16 cellular contexts compared by ENCODE assay signal in genomic region chr17:77600346-77600745, GRCh38.
DNase-seq lines count a peak whose midpoint lies in the region; ATAC-seq and TF ChIP-seq lines count a peak whose summit lies in the region.
"Had no signal": no experiment of that assay in that cellular context is flagged by ENCODE, and none has a peak within 500 bp of the region (broad histone marks: within the 10 kb centered on the region; RNA-seq: fewer than 3 reads in every experiment).

No MANE protein-coding gene starts in this region.

- no peaks in the 10 kb centered on the region for H3K36me3 Mint-ChIP-seq in chondrocyte (ENCODE audit: low read depth)
- H3K36me3 Mint-ChIP-seq in endothelial cell (ENCODE audit: low read depth, unreplicated experiment), result no peaks in the 10 kb centered on the region
- H3K36me3 Mint-ChIP-seq in naive thymus-derived CD4-positive, alpha-beta T cell, result no peaks in the 10 kb centered on the region
- H3K36me3 Mint-ChIP-seq: CD4-positive, alpha-beta memory T cell had no signal

- H3K4me3 ChIP-seq in psoas muscle (no peak overlapping the region), thyroid gland (replicated peaks in 1 of 3) (no peak overlapping the region)
- no peak overlapping the region for H3K4me3 ChIP-seq in naive thymus-derived CD4-positive, alpha-beta T cell (ENCODE audit: low read length)
- H3K4me3 ChIP-seq: GM23338 had no signal

- no peak for TF ChIP-seq POLR2A in thyroid gland (IDR thresholded peaks at IDR 0.05)

- H3K4me3 Mint-ChIP-seq in chondrocyte (ENCODE audit: unreplicated experiment), result no peak overlapping the region
- no peak overlapping the region for H3K4me3 Mint-ChIP-seq in endothelial cell (ENCODE audit: unreplicated experiment)
- no peak overlapping the region for H3K4me3 Mint-ChIP-seq in naive thymus-derived CD4-positive, alpha-beta T cell
- H3K4me3 Mint-ChIP-seq: B cell; CD4-positive, alpha-beta memory T cell; GM23338 had no signal

- no peaks in the 10 kb centered on the region for H3K27me3 ChIP-seq in psoas muscle (ENCODE audit: insufficient read depth in 3 of 3, low read length in 2 of 3)
- H3K27me3 ChIP-seq in thyroid gland, result no peaks in the 10 kb centered on the region
- no peaks in the 10 kb centered on the region for H3K27me3 ChIP-seq in naive thymus-derived CD4-positive, alpha-beta T cell (ENCODE audit: control insufficient read depth in 2 of 2, insufficient read depth in 2 of 2, low read length in 2 of 2)

- no peaks in the 10 kb centered on the region for H3K9me3 Mint-ChIP-seq in chondrocyte (ENCODE audit: low read depth)
- no peaks in the 10 kb centered on the region for H3K9me3 Mint-ChIP-seq in endothelial cell (ENCODE audit: unreplicated experiment)
- no peaks in the 10 kb centered on the region for H3K9me3 Mint-ChIP-seq in naive thymus-derived CD4-positive, alpha-beta T cell
- H3K9me3 Mint-ChIP-seq: CD4-positive, alpha-beta memory T cell; GM23338 had no signal

- peaks cover 43% of the 10 kb centered on the region for H3K4me1 Mint-ChIP-seq in chondrocyte (ENCODE audit: low read depth)
- H3K4me1 Mint-ChIP-seq in endothelial cell (ENCODE audit: unreplicated experiment), result no peaks in the 10 kb centered on the region
- H3K4me1 Mint-ChIP-seq in naive thymus-derived CD4-positive, alpha-beta T cell, result peaks cover 0 to 7% (median 0%) of the 10 kb centered on the region in 7 donors
- H3K4me1 Mint-ChIP-seq: B cell; CD4-positive, alpha-beta memory T cell had no signal

- POLR2A ChIA-PET in RWPE1 (lab: Yijun Ruan, JAX; ENCODE audit: low non-redundant PET), result no interaction called here
- POLR2A ChIA-PET in naive thymus-derived CD4-positive, alpha-beta T cell (lab: Charles Lee), result interaction anchor here (0.6 kb wide), 1 partner anchor 288 kb away, joined by 3 read pairs; no protein-coding TSS in a partner anchor

- H3K27ac ChIP-seq in RWPE1 (peak overlapping the region; percentile 97), psoas muscle (peak overlapping the region; percentile 88), thyroid gland (peak overlapping the region; percentile 53 to 89 (median 79))
- no peak overlapping the region for H3K27ac ChIP-seq in naive thymus-derived CD4-positive, alpha-beta T cell (ENCODE audit: low read depth, low read length)

- no peak for TF ChIP-seq CTCF in RWPE1 (conservative IDR thresholded peaks at IDR 0.05; ENCODE audit: low read depth)
- no peak for TF ChIP-seq CTCF in chondrocyte (IDR thresholded peaks at IDR 0.05)
- TF ChIP-seq CTCF in psoas muscle (IDR thresholded peaks at IDR 0.05), result no peak
- TF ChIP-seq CTCF in thyroid gland (IDR thresholded peaks at IDR 0.05), result no peak
- TF ChIP-seq CTCF in endothelial cell (IDR thresholded peaks at IDR 0.05; ENCODE audit: unreplicated experiment), result no peak

- H3K27me3 Mint-ChIP-seq in chondrocyte (ENCODE audit: low read depth) (peaks cover 5% of the 10 kb centered on the region), endothelial cell (ENCODE audit: unreplicated experiment) (peaks cover 6% of the 10 kb centered on the region)
- peaks cover 0 to 36% (median 0%) of the 10 kb centered on the region in 5 donors for H3K27me3 Mint-ChIP-seq in naive thymus-derived CD4-positive, alpha-beta T cell
- H3K27me3 Mint-ChIP-seq: CD4-positive, alpha-beta memory T cell had no signal

- peaks cover 32% of the 10 kb centered on the region for H3K4me1 ChIP-seq in psoas muscle
- H3K4me1 ChIP-seq in thyroid gland, result peaks cover 10 to 32% of the 10 kb centered on the region in 2 donors
- H3K4me1 ChIP-seq in naive thymus-derived CD4-positive, alpha-beta T cell (ENCODE audit: control insufficient read depth in 2 of 2, insufficient read depth in 2 of 2, low read length in 2 of 2), result no peaks in the 10 kb centered on the region

- CTCF ChIA-PET in RWPE1 (lab: Yijun Ruan, JAX), result interaction anchor here (0.5 to 1.2 kb wide), 2 partner anchors 9 to 10 kb away, joined by 4 to 5 read pairs; no protein-coding TSS in a partner anchor
- CTCF ChIA-PET in naive thymus-derived CD4-positive, alpha-beta T cell (lab: Charles Lee), result no interaction called here

- intact Hi-C loops in psoas muscle (cut with DNase I) (loop anchor here in 1 of 2 donors (5.0 kb wide), 1 partner anchor 58 kb away; no protein-coding TSS in a partner anchor), thyroid gland (cut with DNase I) (no loop called here)
- intact Hi-C loops in naive thymus-derived CD4-positive, alpha-beta T cell (cut with micrococcal nuclease), result no loop called here

- no peak for ATAC-seq in psoas muscle
- ATAC-seq in naive thymus-derived CD4-positive, alpha-beta T cell, result no peak
- ATAC-seq: GM23338 had no signal

- 85 to 97% (median 94%) methylated on average over 9 of the region's 9 CpGs for WGBS in psoas muscle, 3 donors
- WGBS in thyroid gland, 2 donors, result 91 to 96% methylated on average over 8 to 9 of the region's 9 CpGs

- H3K9me3 ChIP-seq in psoas muscle, result no peaks in the 10 kb centered on the region
- no peaks in the 10 kb centered on the region for H3K9me3 ChIP-seq in thyroid gland
- H3K9me3 ChIP-seq in naive thymus-derived CD4-positive, alpha-beta T cell (ENCODE audit: control insufficient read depth in 2 of 3, low read length in 3 of 3), result no peaks in the 10 kb centered on the region

- H3K27ac Mint-ChIP-seq in chondrocyte (ENCODE audit: unreplicated experiment), result peak overlapping the region; percentile 98
- no peak overlapping the region for H3K27ac Mint-ChIP-seq in endothelial cell (ENCODE audit: unreplicated experiment)
- no peak overlapping the region for H3K27ac Mint-ChIP-seq in naive thymus-derived CD4-positive, alpha-beta T cell
- H3K27ac Mint-ChIP-seq: B cell; CD4-positive, alpha-beta memory T cell; GM23338 had no signal

- H3K36me3 ChIP-seq in psoas muscle (ENCODE audit: insufficient read depth in 1 of 2, low read depth in 1 of 2) (no peaks in the 10 kb centered on the region), thyroid gland (no peaks in the 10 kb centered on the region)
- H3K36me3 ChIP-seq in naive thymus-derived CD4-positive, alpha-beta T cell (ENCODE audit: control insufficient read depth in 2 of 3, insufficient read depth in 3 of 3, low read length in 3 of 3), result no peaks in the 10 kb centered on the region

- no peak for DNase-seq in RWPE1 (ENCODE audit: low spot score)
- DNase-seq in chondrocyte (ENCODE audit: low spot score), result no peak
- DNase-seq in psoas muscle, result no peak
- DNase-seq in thyroid gland, result no peak
- no peak for DNase-seq in NCI-H1694 treated with DMSO at 0.1 percent for 48 hours (lab: John Stamatoyannopoulos, UW)
- no peak for DNase-seq in endothelial cell (ENCODE audit: low spot score)
- DNase-seq in naive thymus-derived CD4-positive, alpha-beta T cell, result no peak
- DNase-seq: CD4-positive, alpha-beta memory T cell; DMS79 treated with DMSO at 0.1 percent for 48 hours; NCI-H1436 treated with DMSO at 0.1 percent for 48 hours; NCI-H2081 treated with DMSO at 0.1 percent for 48 hours; NCI-H2227 treated with DMSO at 0.1 percent for 48 hours; NCI-H526 treated with DMSO at 0.1 percent for 48 hours; RPMI8226 had no signal
